In the genomic region with DNA sequence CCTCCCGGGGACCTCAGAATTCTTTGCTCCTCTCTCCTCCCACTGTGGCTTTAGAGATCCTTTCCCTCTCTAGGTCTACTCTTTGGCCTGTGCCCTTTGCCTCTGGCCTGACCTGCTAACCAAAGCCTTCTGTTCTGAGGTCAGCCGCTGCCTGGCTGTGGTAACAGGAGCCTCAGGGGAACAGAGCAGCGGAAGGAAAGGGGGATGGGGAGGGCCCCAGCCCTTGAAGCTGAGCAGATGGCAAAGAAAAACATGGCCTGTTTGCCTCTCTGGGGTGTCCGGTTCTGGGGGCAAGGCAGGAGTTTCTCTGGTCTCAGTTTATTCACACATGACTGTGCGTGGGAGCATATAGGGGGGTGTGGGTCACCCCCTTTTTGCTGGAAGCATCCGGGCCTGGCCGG, we compare ENCODE assay signal across 10 cellular contexts. TPM values are rescaled to one million over a fixed set of nuclear protein-coding genes. Genes with fewer than 3 reads are reported as not detected.
A peak's percentile ranks its signal among the peaks of the same experiment; 100 is the strongest.
DNase-seq lines count a peak whose midpoint lies in the region; ATAC-seq lines count a peak whose summit lies in the region.
"Had no signal": no experiment of that assay in that cellular context is flagged by ENCODE, and none has a peak within 500 bp of the region (broad histone marks: within the 10 kb centered on the region; RNA-seq: fewer than 3 reads in every experiment).

No MANE protein-coding gene starts in this region.

- peak overlapping the region; percentile 30 for H3K4me3 Mint-ChIP-seq in activated naive CD8-positive, alpha-beta T cell treated with anti-CD3 and anti-CD28 coated beads, Interleukin-2, amount 50 U/mL, for 24 hours

- H4K8ac ChIP-seq in neuronal stem cell (ENCODE audit: low read depth, low read length), result no peak overlapping the region

- no peak overlapping the region for H3K4me2 ChIP-seq in neuronal stem cell (ENCODE audit: insufficient read depth, low read length, poor library complexity, severe bottlenecking)

- H4K91ac ChIP-seq in neuronal stem cell (ENCODE audit: low read depth, low read length, poor library complexity), result no peak overlapping the region

- no peaks in the 10 kb centered on the region for H3K27me3 Mint-ChIP-seq in activated naive CD8-positive, alpha-beta T cell treated with anti-CD3 and anti-CD28 coated beads, Interleukin-2, amount 50 U/mL, for 24 hours

- H3K9me3 ChIP-seq in neuronal stem cell (replicated peaks in 1 of 2; ENCODE audit: control insufficient read depth in 2 of 2, insufficient read depth in 1 of 2, low read depth in 1 of 2, low read length in 2 of 2), result no peaks in the 10 kb centered on the region
- H3K9me3 ChIP-seq: lower lobe of right lung had no signal

- H3K27ac Mint-ChIP-seq in activated naive CD8-positive, alpha-beta T cell treated with anti-CD3 and anti-CD28 coated beads, Interleukin-2, amount 50 U/mL, for 24 hours, result peak overlapping the region; percentile 67

- H3K14ac ChIP-seq in neuronal stem cell (ENCODE audit: low read length), result no peak overlapping the region

- peak overlapping the region; percentile 94 for H3K27ac ChIP-seq in neuronal stem cell (replicated peaks; ENCODE audit: low read length)
- H3K27ac ChIP-seq: lower lobe of right lung had no signal

- H2BK5ac ChIP-seq in neuronal stem cell (ENCODE audit: low read length), result peak overlapping the region; percentile 55

- H3K4me1 ChIP-seq in neuronal stem cell (ENCODE audit: control insufficient read depth in 2 of 2, insufficient read depth in 1 of 2, low read depth in 1 of 2, low read length in 2 of 2), result peaks cover 31 to 37% of the 10 kb centered on the region in 2 donors
- H3K4me1 ChIP-seq: lower lobe of right lung had no signal

- no CpG with 5 or more reads among the region's 7 CpGs for WGBS in neuronal stem cell (ENCODE audit: extremely low coverage in 2 of 2, insufficient read length in 2 of 2, insufficient replicate concordance in 1 of 2), 2 donors

- H3K4ac ChIP-seq in neuronal stem cell (ENCODE audit: low read length), result no peak overlapping the region

- H2BK120ac ChIP-seq in neuronal stem cell (ENCODE audit: low read depth, low read length), result no peak overlapping the region

- H3K36me3 Mint-ChIP-seq in activated naive CD8-positive, alpha-beta T cell treated with anti-CD3 and anti-CD28 coated beads, Interleukin-2, amount 50 U/mL, for 24 hours (ENCODE audit: low read depth), result no peaks in the 10 kb centered on the region

- no peak overlapping the region for H2BK15ac ChIP-seq in neuronal stem cell (ENCODE audit: low read length)

- peak; percentile 31 for DNase-seq in NCI-H524 treated with DMSO at 0.1 percent for 48 hours (lab: John Stamatoyannopoulos, UW)
- peak; percentile 50 for DNase-seq in activated naive CD8-positive, alpha-beta T cell treated with anti-CD3 and anti-CD28 coated beads, Interleukin-2, amount 50 U/mL, for 24 hours
- peak; percentile 76 for DNase-seq in neuronal stem cell (ENCODE audit: low spot score)
- DNase-seq in NCI-H2029 (lab: John Stamatoyannopoulos, UW), result no peak
- DNase-seq in NCI-H2081 (lab: John Stamatoyannopoulos, UW), result no peak
- no peak for DNase-seq in mesenteric fat pad (ENCODE audit: low spot score)
- DNase-seq: lower lobe of right lung had no signal

- H2AFZ ChIP-seq in neuronal stem cell (ENCODE audit: low read length), result peak overlapping the region; percentile 58

- H3K9ac ChIP-seq in neuronal stem cell (ENCODE audit: low read depth, low read length, poor library complexity), result no peak overlapping the region

- peak overlapping the region; percentile 78 for H3K18ac ChIP-seq in neuronal stem cell (ENCODE audit: low read length)

- no peaks in the 10 kb centered on the region for H3K9me3 Mint-ChIP-seq in activated naive CD8-positive, alpha-beta T cell treated with anti-CD3 and anti-CD28 coated beads, Interleukin-2, amount 50 U/mL, for 24 hours

- no peak overlapping the region for H2BK12ac ChIP-seq in neuronal stem cell (ENCODE audit: low read length)

- no peaks in the 10 kb centered on the region for H3K27me3 ChIP-seq in neuronal stem cell (ENCODE audit: control insufficient read depth in 3 of 3, insufficient read depth in 3 of 3, low read depth in 1 of 3, low read length in 3 of 3)

- peak; percentile 68 for ATAC-seq in GM18858 (IDR thresholded peaks at IDR 0.05; ENCODE audit: unreplicated experiment)
- ATAC-seq in HG02571 (IDR thresholded peaks at IDR 0.05; ENCODE audit: unreplicated experiment), result peak; percentile 96
- ATAC-seq in activated naive CD8-positive, alpha-beta T cell treated with anti-CD3 and anti-CD28 coated beads, Interleukin-2, amount 50 U/mL, for 24 hours, result peak; percentile 88

- no peak overlapping the region for H2AK5ac ChIP-seq in neuronal stem cell (ENCODE audit: low read depth, low read length)

- H3K79me1 ChIP-seq in neuronal stem cell (ENCODE audit: low read depth, low read length), result no peaks in the 10 kb centered on the region

- peak overlapping the region in 1 of 2 donors; percentile 6 for H3K4me3 ChIP-seq in neuronal stem cell (ENCODE audit: low read length in 2 of 2)
- H3K4me3 ChIP-seq: lower lobe of right lung had no signal

- H3K36me3 ChIP-seq in neuronal stem cell (replicated peaks in 1 of 2; ENCODE audit: control insufficient read depth in 2 of 2, insufficient read depth in 2 of 2, low read length in 2 of 2), result peaks cover 0 to 1% of the 10 kb centered on the region in 2 donors
- H3K36me3 ChIP-seq: lower lobe of right lung had no signal

- no peak overlapping the region for H3K23ac ChIP-seq in neuronal stem cell (ENCODE audit: low read depth, low read length, poor library complexity)

- H3K4me1 Mint-ChIP-seq in activated naive CD8-positive, alpha-beta T cell treated with anti-CD3 and anti-CD28 coated beads, Interleukin-2, amount 50 U/mL, for 24 hours, result peaks cover 34% of the 10 kb centered on the region

RNA-seq across cellular contexts. Expression of a gene that starts 28.2 kb away (rescaled TPM):
- polyA plus RNA-seq in neuronal stem cell (2013, experiment 1 of 2), result 74.9 TPM
- polyA plus RNA-seq in neuronal stem cell (2013, experiment 2 of 2), result 74.1 TPM
- total RNA-seq in mesenteric fat pad, result not detected
- total RNA-seq: T-helper 2 cell treated with Interferon-gamma antibody and Interleukin-4, amounts not matched to agents 100 ng/mL and 5 ng/mL, for 36 hours had no signal

Comparison
In these comparisons a context has a peak if more than half of its experiments do, and no peak if none do; other contexts are left out.
1. DNase-seq: peak in NCI-H524 treated with DMSO at 0.1 percent for 48 hours (single experiment), activated naive CD8-positive, alpha-beta T cell treated with anti-CD3 and anti-CD28 coated beads, Interleukin-2, amount 50 U/mL, for 24 hours (single experiment) and neuronal stem cell (single experiment); none in NCI-H2029 (single experiment), NCI-H2081 (0 of 2) and mesenteric fat pad (single experiment).
2. Peak in every context shown above with its lines, with median percentiles within 50 percentile points of each other: ATAC-seq.